Comparison of ENCODE assay signal across 9 cellular contexts in the genomic region with DNA sequence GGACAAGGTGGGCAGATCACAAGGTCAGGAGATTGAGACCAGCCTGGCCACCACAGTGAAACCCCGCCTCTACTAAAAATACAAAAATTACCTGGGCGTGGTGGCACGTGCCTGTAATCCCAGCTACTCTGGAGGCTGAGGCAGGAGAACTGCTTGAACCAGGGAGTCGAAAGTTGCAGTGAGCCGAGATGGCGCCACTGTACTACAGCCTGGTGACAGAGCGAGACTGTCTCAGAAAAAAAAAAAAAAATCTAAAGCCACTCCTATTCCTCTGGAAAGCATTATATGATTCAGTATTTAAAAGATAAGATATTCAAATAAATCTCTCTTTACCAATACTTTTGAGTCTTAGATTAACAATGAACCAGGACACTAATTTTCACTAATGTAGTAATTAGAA. TPM values are rescaled to one million over a fixed set of nuclear protein-coding genes. Genes with fewer than 3 reads are reported as not detected.
"Had no signal": no experiment of that assay in that cellular context is flagged by ENCODE, and none has a peak within 500 bp of the region (broad histone marks: within the 10 kb centered on the region; RNA-seq: fewer than 3 reads in every experiment).

No MANE protein-coding gene starts in this region.

RNA-seq across cellular contexts. Expression of a gene that starts 13.0 kb away (rescaled TPM):
- total RNA-seq: activated naive CD4-positive, alpha-beta T cell treated with anti-CD3 and anti-CD28 coated beads for 36 hours; activated naive CD4-positive, alpha-beta T cell treated with anti-CD3 and anti-CD28 coated beads, Interleukin-2, amount 50 U/mL, for 72 hours; activated naive CD8-positive, alpha-beta T cell treated with anti-CD3 and anti-CD28 coated beads for 36 hours; activated naive CD8-positive, alpha-beta T cell treated with anti-CD3 and anti-CD28 coated beads, Interleukin-2, amount 10 ng/mL, durations not matched to agents 7 days and 5 days; activated T-cell treated with anti-CD3 and anti-CD28 coated beads, Interleukin-2, amount 50 U/mL, for 72 hours; activated T-helper 1 cell treated with anti-CD3 and anti-CD28 coated beads, Interleukin-12 subunit alpha, Interleukin-12 subunit beta, Interleukin-2, Interleukin-4 antibody, amounts not matched to agents 30 ng/mL and 10 ng/mL and 1 ng/mL, durations not matched to agents 14 hours and 24 hours and 36 hours; activated T-helper 17 cell treated with anti-CD3 and anti-CD28 coated beads, Interleukin-2, amount 50 U/mL, for 72 hours; activated T-helper 2 cell treated with anti-CD3 and anti-CD28 coated beads, Interferon-gamma antibody, Interleukin-2, Interleukin-4, amounts not matched to agents 10 μg/mL and 5 μg/mL and 100 μg/mL, durations not matched to agents 14 hours and 24 hours and 36 hours; ascending aorta had no signal
